In genomic region chr14:65478596-65478995, GRCh38 we compare ENCODE assay signal across 11 cellular contexts.
A peak's percentile ranks its signal among the peaks of the same experiment; 100 is the strongest.
DNase-seq lines count a peak whose midpoint lies in the region; ATAC-seq, FAIRE-seq and TF ChIP-seq lines count a peak whose summit lies in the region.
"Had no signal": no experiment of that assay in that cellular context is flagged by ENCODE, and none has a peak within 500 bp of the region (broad histone marks: within the 10 kb centered on the region; RNA-seq: fewer than 3 reads in every experiment).

No MANE protein-coding gene starts in this region.

- H3K9me3 Mint-ChIP-seq in IgD-negative memory B cell (no peaks in the 10 kb centered on the region), astrocyte (ENCODE audit: unreplicated experiment) (no peaks in the 10 kb centered on the region)
- H3K9me3 Mint-ChIP-seq: endodermal cell had no signal

- peaks cover 58 to 63% (median 63%) of the 10 kb centered on the region in 3 donors for H3K4me1 Mint-ChIP-seq in IgD-negative memory B cell
- peaks cover 28% of the 10 kb centered on the region for H3K4me1 Mint-ChIP-seq in astrocyte (ENCODE audit: low read depth, unreplicated experiment)

- H3K4me3 ChIP-seq in GM06990 (replicated peaks; ENCODE audit: low read depth, low read length): no peak overlapping the region
- peak overlapping the region; percentile 5 for H3K4me3 ChIP-seq in astrocyte (ENCODE audit: insufficient read depth, low read depth, low read length)
- H3K4me3 ChIP-seq: right lobe of liver had no signal

- H3K27ac Mint-ChIP-seq in IgD-negative memory B cell (peak overlapping the region; percentile 1 to 63 (median 17)), astrocyte (ENCODE audit: unreplicated experiment) (peak overlapping the region; percentile 73)
- H3K27ac Mint-ChIP-seq: endodermal cell had no signal

- peaks cover 15% of the 10 kb centered on the region for H3K4me1 ChIP-seq in astrocyte (ENCODE audit: insufficient read depth, low read length)
- H3K4me1 ChIP-seq: right lobe of liver had no signal

- peaks cover 80% of the 10 kb centered on the region for H3K79me2 ChIP-seq in astrocyte (ENCODE audit: insufficient read depth, low read length)

- peak; percentile 88 for FAIRE-seq in astrocyte (lab: Jason Lieb, UNC)

- peak overlapping the region; percentile 32 for H3K27ac ChIP-seq in astrocyte (ENCODE audit: low read depth, low read length)
- H3K27ac ChIP-seq: right lobe of liver had no signal

- peak overlapping the region; percentile 44 for H3K4me2 ChIP-seq in astrocyte (ENCODE audit: low read length)

- H2AFZ ChIP-seq in astrocyte (ENCODE audit: low read depth, low read length): no peak overlapping the region

- no peaks in the 10 kb centered on the region for H3K36me3 ChIP-seq in GM06990 (ENCODE audit: control insufficient read depth, insufficient read depth, low read length)
- H3K36me3 ChIP-seq in astrocyte (ENCODE audit: insufficient read depth, low read length): no peaks in the 10 kb centered on the region
- H3K36me3 ChIP-seq: right lobe of liver had no signal

- peak overlapping the region in 1 of 4 donors; percentile 6 for H3K4me3 Mint-ChIP-seq in IgD-negative memory B cell
- no peak overlapping the region for H3K4me3 Mint-ChIP-seq in astrocyte (ENCODE audit: unreplicated experiment)
- H3K4me3 Mint-ChIP-seq: endodermal cell had no signal

- H3K36me3 Mint-ChIP-seq in IgD-negative memory B cell: peaks cover 3% of the 10 kb centered on the region
- H3K36me3 Mint-ChIP-seq in astrocyte (ENCODE audit: low read depth, unreplicated experiment): no peaks in the 10 kb centered on the region

- no peak for TF ChIP-seq CTCF in GM06990 (IDR thresholded peaks at IDR 0.05; ENCODE audit: insufficient read depth, low read length, poor library complexity, severe bottlenecking)
- no peak for TF ChIP-seq CTCF in astrocyte (IDR thresholded peaks at IDR 0.05; ENCODE audit: insufficient read depth, low read depth, low read length)

- DNase-seq in GM06990 (ENCODE audit: extremely low read depth, insufficient read length) (peak; percentile 39), astrocyte (ENCODE audit: low read depth) (peak; percentile 91), non-pigmented ciliary epithelial cell (ENCODE audit: low read depth) (peak; percentile 67), NCI-H446 (lab: John Stamatoyannopoulos, UW) (no peak)
- DNase-seq: activated CD4-positive, CD25-positive, alpha-beta regulatory T cell treated with anti-CD3 and anti-CD28 coated beads, Interleukin-2, amount 50 U/mL, for 72 hours; endodermal cell; Karpas-422; right lobe of liver had no signal

- H3K27me3 Mint-ChIP-seq in IgD-negative memory B cell (no peaks in the 10 kb centered on the region), astrocyte (ENCODE audit: low read depth, unreplicated experiment) (no peaks in the 10 kb centered on the region)

- H3K9me3 ChIP-seq in astrocyte (ENCODE audit: insufficient read depth, low read depth, low read length): no peaks in the 10 kb centered on the region
- H3K9me3 ChIP-seq: right lobe of liver had no signal

- H3K27me3 ChIP-seq in GM06990 (replicated peaks; ENCODE audit: control insufficient read depth, insufficient read depth, low read length) (no peaks in the 10 kb centered on the region), astrocyte (ENCODE audit: insufficient read depth, low read length) (no peaks in the 10 kb centered on the region)
- H3K27me3 ChIP-seq: right lobe of liver had no signal

- peak overlapping the region; percentile 18 for H3K9ac ChIP-seq in astrocyte (ENCODE audit: low read length)

- H4K20me1 ChIP-seq in astrocyte (ENCODE audit: insufficient read depth, low read length): peaks cover 12% of the 10 kb centered on the region

- ATAC-seq in HG02763 (IDR thresholded peaks at IDR 0.05; ENCODE audit: unreplicated experiment) (no peak), GM21526 (IDR thresholded peaks at IDR 0.05; ENCODE audit: low FRiP score, unreplicated experiment) (no peak)
- ATAC-seq: right lobe of liver had no signal

Comparison
In these comparisons a context has a peak if more than half of its experiments do, and no peak if none do; other contexts are left out.
1. DNase-seq: peak in GM06990 (single experiment), astrocyte (single experiment) and non-pigmented ciliary epithelial cell (single experiment); none in NCI-H446 (0 of 2).